ENCODE assay signal across 9 cellular contexts in genomic region chr17:82320956-82321927, GRCh38. TPM values are rescaled to one million over a fixed set of nuclear protein-coding genes. Genes with fewer than 3 reads are reported as not detected.
A peak's percentile ranks its signal among the peaks of the same experiment; 100 is the strongest.
DNase-seq lines count a peak whose midpoint lies in the region; ATAC-seq, FAIRE-seq and TF ChIP-seq lines count a peak whose summit lies in the region.
"Had no signal": no experiment of that assay in that cellular context is flagged by ENCODE, and none has a peak within 500 bp of the region (broad histone marks: within the 10 kb centered on the region; RNA-seq: fewer than 3 reads in every experiment).

No MANE protein-coding gene starts in this region.

- H4K20me1 ChIP-seq in keratinocyte (ENCODE audit: control insufficient read depth, extremely low read depth, insufficient read depth, low read length), result peaks cover 3% of the 10 kb centered on the region

- H3K4me1 Mint-ChIP-seq in activated naive CD4-positive, alpha-beta T cell treated with anti-CD3 and anti-CD28 coated beads, Interleukin-2, amount 50 U/mL, for 24 hours, result peaks cover 22% of the 10 kb centered on the region

- no peak for FAIRE-seq in GM12891 (lab: Jason Lieb, UNC)
- no peak for FAIRE-seq in keratinocyte (lab: Jason Lieb, UNC)

- no peak overlapping the region for H3K9ac ChIP-seq in keratinocyte (ENCODE audit: control insufficient read depth, extremely low read depth, insufficient read depth, low read length)

- peak; percentile 88 for DNase-seq in GM12891 (ENCODE audit: insufficient read length, low spot score)
- no peak for DNase-seq in keratinocyte (ENCODE audit: low read depth, low spot score)
- peak; percentile 71 for DNase-seq in stimulated activated CD8-positive, alpha-beta memory T cell treated with anti-CD3 and anti-CD28 coated beads, Interleukin-12 subunit alpha, Interleukin-12 subunit beta, amount 100 ng/mL, for 4 hours (ENCODE audit: low read depth)
- no peak for DNase-seq in ecto neural progenitor cell (ENCODE audit: low spot score)
- DNase-seq in GDM1 (lab: John Stamatoyannopoulos, UW), result no peak

- peaks cover 15% of the 10 kb centered on the region for H3K9me3 ChIP-seq in keratinocyte (ENCODE audit: control insufficient read depth, low read depth, low read length)

- H3K9me3 Mint-ChIP-seq in activated naive CD4-positive, alpha-beta T cell treated with anti-CD3 and anti-CD28 coated beads, Interleukin-2, amount 50 U/mL, for 24 hours, result no peaks in the 10 kb centered on the region

- no peaks in the 10 kb centered on the region for H3K36me3 ChIP-seq in keratinocyte (ENCODE audit: control insufficient read depth in 2 of 2, extremely low read depth in 1 of 2, insufficient read depth in 2 of 2, low read length in 2 of 2)

- H3K27ac ChIP-seq in keratinocyte (ENCODE audit: control insufficient read depth, insufficient read depth, low read length), result no peak overlapping the region

- peaks cover 2% of the 10 kb centered on the region for H3K9me1 ChIP-seq in keratinocyte (ENCODE audit: control insufficient read depth, extremely low read depth, insufficient read depth, low read length)

- TF ChIP-seq CTCF in keratinocyte (optimal IDR thresholded peaks at IDR 0.05 in 1 of 3, IDR thresholded peaks at IDR 0.05 in 1 of 3, conservative IDR thresholded peaks at IDR 0.05 in 1 of 3; ENCODE audit: extremely low read depth in 1 of 3, insufficient read depth in 2 of 3, low read length in 3 of 3), result peak; percentile 47 to 82 (median 76)

- H3K27ac Mint-ChIP-seq in activated naive CD4-positive, alpha-beta T cell treated with anti-CD3 and anti-CD28 coated beads, Interleukin-2, amount 50 U/mL, for 24 hours, result peak overlapping the region; percentile 99

- H3K4me3 ChIP-seq in keratinocyte (ENCODE audit: control insufficient read depth in 2 of 3, extremely low read depth in 1 of 3, insufficient read depth in 2 of 3, low read depth in 1 of 3, low read length in 3 of 3), result no peak overlapping the region

- no peaks in the 10 kb centered on the region for H3K79me2 ChIP-seq in keratinocyte (ENCODE audit: control insufficient read depth, insufficient read depth, low read length)

- H3K4me3 Mint-ChIP-seq in activated naive CD4-positive, alpha-beta T cell treated with anti-CD3 and anti-CD28 coated beads, Interleukin-2, amount 50 U/mL, for 24 hours, result peak overlapping the region; percentile 88

- H3K4me2 ChIP-seq in keratinocyte (ENCODE audit: control insufficient read depth, extremely low read depth, insufficient read depth, low read depth, low read length), result no peak overlapping the region

- no peaks in the 10 kb centered on the region for H3K36me3 Mint-ChIP-seq in activated naive CD4-positive, alpha-beta T cell treated with anti-CD3 and anti-CD28 coated beads, Interleukin-2, amount 50 U/mL, for 24 hours

- peak; percentile 79 for ATAC-seq in SK-N-SH treated with all-trans-retinoic acid at 6 μM for 48 hours
- no peak for ATAC-seq in GM19463 (IDR thresholded peaks at IDR 0.05; ENCODE audit: unreplicated experiment)

- H2AFZ ChIP-seq in keratinocyte (ENCODE audit: control insufficient read depth, low read length), result no peak overlapping the region

- dilution Hi-C loops in keratinocyte (cut with MboI; ENCODE audit: extremely low pct_ligation_motif_present, low sequenced_read_pairs), result no loop called here

- peaks cover 29% of the 10 kb centered on the region for H3K27me3 ChIP-seq in keratinocyte (ENCODE audit: control insufficient read depth, extremely low read depth, insufficient read depth, low read length)

- H3K27me3 Mint-ChIP-seq in activated naive CD4-positive, alpha-beta T cell treated with anti-CD3 and anti-CD28 coated beads, Interleukin-2, amount 50 U/mL, for 24 hours, result no peaks in the 10 kb centered on the region

- H3K4me1 ChIP-seq in keratinocyte (ENCODE audit: control insufficient read depth, extremely low read depth, insufficient read depth, low read length), result peaks cover 9% of the 10 kb centered on the region

- no peak for TF ChIP-seq POLR2A in GM12891 (IDR thresholded peaks at IDR 0.05; ENCODE audit: low read depth, low read length)

TF ChIP-seq in GM12891, 5 proteins besides CTCF, POLR2A, EP300 and RAD21:
- TF ChIP-seq POU2F2 (IDR thresholded peaks at IDR 0.05; ENCODE audit: low read depth, low read length) (no peak), POLR2AphosphoS5 (IDR thresholded peaks at IDR 0.05; ENCODE audit: low read depth, low read length) (no peak), SPI1 (IDR thresholded peaks at IDR 0.05; ENCODE audit: low read depth, low read length) (no peak), TAF1 (IDR thresholded peaks at IDR 0.05; ENCODE audit: low read depth, low read length) (no peak), PAX5 (IDR thresholded peaks at IDR 0.05; ENCODE audit: insufficient read depth, low read length, severe bottlenecking) (no peak)

TF ChIP-seq in SK-N-SH treated with all-trans-retinoic acid at 6 μM for 48 hours, 23 proteins besides CTCF, POLR2A, EP300 and RAD21:
- TF ChIP-seq BACH2 (CRISPR knock-in tag; IDR thresholded peaks at IDR 0.05; ENCODE audit: borderline replicate concordance), result no peak
- TF ChIP-seq GLIS3 (CRISPR knock-in tag; IDR thresholded peaks at IDR 0.05), result no peak
- TF ChIP-seq RARB (CRISPR knock-in tag; IDR thresholded peaks at IDR 0.05), result no peak
- TF ChIP-seq PPARA (CRISPR knock-in tag; IDR thresholded peaks at IDR 0.05; ENCODE audit: borderline replicate concordance), result no peak
- TF ChIP-seq ESRRG (CRISPR knock-in tag; IDR thresholded peaks at IDR 0.05), result no peak
- no peak for TF ChIP-seq TCF4 (CRISPR knock-in tag; IDR thresholded peaks at IDR 0.05; ENCODE audit: borderline replicate concordance)
- TF ChIP-seq POU6F1 (CRISPR knock-in tag; IDR thresholded peaks at IDR 0.05; ENCODE audit: borderline replicate concordance, low read depth), result no peak

RNA-seq across cellular contexts. Expression of gene CD7, which starts 3.8 kb away (rescaled TPM):
- polyA plus RNA-seq in GM12891 (2012; ENCODE audit: low read depth, missing spikeins), result 0.18 TPM
- 0.05 TPM in 1 of 3 replicates, not detected in the others for polyA plus RNA-seq in keratinocyte
- not detected for polyA plus RNA-seq in keratinocyte (2011; ENCODE audit: low read depth)
- polyA plus RNA-seq in keratinocyte (2011; cell fraction: cytosol; rRNA removed), result not detected in 2 replicates
- polyA plus RNA-seq in keratinocyte (2011; cell fraction: nucleus; rRNA removed), result not detected in 2 replicates
- polyA plus RNA-seq in keratinocyte (2012; ENCODE audit: low replicate concordance), result not detected in 2 replicates
- polyA minus RNA-seq in keratinocyte, result not detected in 3 replicates
- not detected for polyA minus RNA-seq in keratinocyte (2011; cell fraction: cytosol; rRNA and poly(A)+ RNA removed)
- not detected in 2 replicates for polyA minus RNA-seq in keratinocyte (2011; cell fraction: nucleus; rRNA and poly(A)+ RNA removed)

RNA-seq across cellular contexts. Expression of gene SECTM1, which starts 12.3 kb away (rescaled TPM):
- polyA plus RNA-seq in GM12891 (2012; ENCODE audit: low read depth, missing spikeins), result 0.27 TPM
- polyA plus RNA-seq in keratinocyte, result 1.7 to 2.2 TPM (median 2.0 TPM) in 3 replicates
- polyA plus RNA-seq in keratinocyte (2011; ENCODE audit: low read depth), result not detected
- 0.85 and 2.5 TPM in 2 replicates for polyA plus RNA-seq in keratinocyte (2011; cell fraction: cytosol; rRNA removed)
- 1.5 and 2.5 TPM in 2 replicates for polyA plus RNA-seq in keratinocyte (2011; cell fraction: nucleus; rRNA removed)
- polyA plus RNA-seq in keratinocyte (2012; ENCODE audit: low replicate concordance), result 0.78 and 3.3 TPM in 2 replicates
- 2.5 to 4.9 TPM (median 3.7 TPM) in 3 replicates for polyA minus RNA-seq in keratinocyte
- 9.6 TPM for polyA minus RNA-seq in keratinocyte (2011; cell fraction: cytosol; rRNA and poly(A)+ RNA removed)
- polyA minus RNA-seq in keratinocyte (2011; cell fraction: nucleus; rRNA and poly(A)+ RNA removed), result 1.6 and 2.8 TPM in 2 replicates

RNA-seq across cellular contexts. Expression of gene TEX19, which starts 37.8 kb away (rescaled TPM):
- 0.10 TPM for polyA plus RNA-seq in GM12891 (2012; ENCODE audit: low read depth, missing spikeins)
- polyA plus RNA-seq in keratinocyte, result 0.06 TPM in 1 of 3 replicates, not detected in the others
- not detected for polyA plus RNA-seq in keratinocyte (2011; ENCODE audit: low read depth)
- polyA plus RNA-seq in keratinocyte (2011; cell fraction: cytosol; rRNA removed), result not detected in 2 replicates
- not detected in 2 replicates for polyA plus RNA-seq in keratinocyte (2011; cell fraction: nucleus; rRNA removed)
- not detected in 2 replicates for polyA plus RNA-seq in keratinocyte (2012; ENCODE audit: low replicate concordance)
- not detected in 3 replicates for polyA minus RNA-seq in keratinocyte
- polyA minus RNA-seq in keratinocyte (2011; cell fraction: cytosol; rRNA and poly(A)+ RNA removed), result not detected
- polyA minus RNA-seq in keratinocyte (2011; cell fraction: nucleus; rRNA and poly(A)+ RNA removed), result not detected in 2 replicates
- polyA plus RNA-seq: urinary bladder had no signal

RNA-seq across cellular contexts. Expression of gene CSNK1D, which starts 47.7 kb away (rescaled TPM):
- 60.6 TPM for polyA plus RNA-seq in GM12891 (2012; ENCODE audit: low read depth, missing spikeins)
- polyA plus RNA-seq in keratinocyte, result 61.8 to 173 TPM (median 86.0 TPM) in 3 replicates
- polyA plus RNA-seq in keratinocyte (2011; ENCODE audit: low read depth), result 33.8 TPM
- polyA plus RNA-seq in keratinocyte (2011; cell fraction: cytosol; rRNA removed), result 123 and 135 TPM in 2 replicates
- polyA plus RNA-seq in keratinocyte (2011; cell fraction: nucleus; rRNA removed), result 286 and 337 TPM in 2 replicates
- polyA plus RNA-seq in keratinocyte (2012; ENCODE audit: low replicate concordance), result 88.4 and 107 TPM in 2 replicates
- polyA minus RNA-seq in keratinocyte, result 75.4 to 226 TPM (median 76.3 TPM) in 3 replicates
- polyA minus RNA-seq in keratinocyte (2011; cell fraction: cytosol; rRNA and poly(A)+ RNA removed), result 74.2 TPM
- polyA minus RNA-seq in keratinocyte (2011; cell fraction: nucleus; rRNA and poly(A)+ RNA removed), result 57.8 and 84.6 TPM in 2 replicates

RNA-seq across cellular contexts. Expression of gene UTS2R, which starts 50.3 kb away (rescaled TPM):
- polyA plus RNA-seq in GM12891 (2012; ENCODE audit: low read depth, missing spikeins), result 0.50 TPM
- polyA plus RNA-seq in keratinocyte, result not detected in 3 replicates
- not detected for polyA plus RNA-seq in keratinocyte (2011; ENCODE audit: low read depth)
- not detected in 2 replicates for polyA plus RNA-seq in keratinocyte (2011; cell fraction: cytosol; rRNA removed)
- polyA plus RNA-seq in keratinocyte (2011; cell fraction: nucleus; rRNA removed), result not detected in 2 replicates
- not detected in 2 replicates for polyA plus RNA-seq in keratinocyte (2012; ENCODE audit: low replicate concordance)
- not detected in 3 replicates for polyA minus RNA-seq in keratinocyte
- polyA minus RNA-seq in keratinocyte (2011; cell fraction: cytosol; rRNA and poly(A)+ RNA removed), result not detected
- polyA minus RNA-seq in keratinocyte (2011; cell fraction: nucleus; rRNA and poly(A)+ RNA removed), result not detected in 2 replicates
- polyA plus RNA-seq: urinary bladder had no signal

Comparison
In these comparisons a context has a peak if more than half of its experiments do, and no peak if none do; other contexts are left out.
1. DNase-seq: peak in GM12891 (single experiment) and stimulated activated CD8-positive, alpha-beta memory T cell treated with anti-CD3 and anti-CD28 coated beads, Interleukin-12 subunit alpha, Interleukin-12 subunit beta, amount 100 ng/mL, for 4 hours (single experiment); none in keratinocyte (single experiment), ecto neural progenitor cell (single experiment) and GDM1 (single experiment).